In genomic region chr20:6733965-6734364, GRCh38 we compare ENCODE assay signal across 26 cellular contexts.
"Had no signal": no experiment of that assay in that cellular context is flagged by ENCODE, and none has a peak within 500 bp of the region (broad histone marks: within the 10 kb centered on the region; RNA-seq: fewer than 3 reads in every experiment).

No MANE protein-coding gene starts in this region.

- H3K4me1 ChIP-seq: suprapubic skin, testis, upper lobe of left lung, uterus, vagina had no signal

- H3K27ac ChIP-seq: suprapubic skin, testis, thoracic aorta, thyroid gland, tibial artery, tibial nerve, transverse colon, upper lobe of left lung, upper lobe of right lung, uterus, vagina had no signal

- H3K4me3 ChIP-seq: stomach, suprapubic skin, testis, thoracic aorta, thyroid gland, tibial artery, tibial nerve, transverse colon, upper lobe of left lung, upper lobe of right lung, uterus, vagina had no signal

- H3K36me3 ChIP-seq: stomach, suprapubic skin, thoracic aorta, thyroid gland, tibial artery, tibial nerve, transverse colon, upper lobe of left lung, upper lobe of right lung, uterus, vagina had no signal

- H3K9me3 ChIP-seq: suprapubic skin, testis, thoracic aorta, thyroid gland, tibial artery, tibial nerve, transverse colon, upper lobe of left lung, upper lobe of right lung, uterus, vagina had no signal

- DNase-seq: stimulated activated CD4-positive, alpha-beta T cell treated with anti-CD3 and anti-CD28 coated beads, Interleukin-2, amount 100 ng/mL, for 48 hours; stimulated activated CD4-positive, alpha-beta T cell treated with anti-CD3 and anti-CD28 coated beads, Interleukin-4, amount 100 ng/mL, for 1 hour; stimulated activated CD4-positive, alpha-beta T cell treated with anti-CD3 and anti-CD28 coated beads, Interleukin-4, amount 100 ng/mL, for 24 hours; stimulated activated CD4-positive, alpha-beta T cell treated with anti-CD3 and anti-CD28 coated beads, Interleukin-4, amount 100 ng/mL, for 4 hours; stimulated activated CD8-positive, alpha-beta memory T cell treated with anti-CD3 and anti-CD28 coated beads, Interleukin-4, amount 100 ng/mL, for 48 hours; stimulated activated naive B cell treated with anti-CD40 and anti-IgM and Interleukin-4, amounts not matched to agents 10 μg/mL and 1 μg/mL and 100 μg/mL, for 72 hours; stimulated activated naive CD4-positive, alpha-beta T cell; stimulated activated naive CD4-positive, alpha-beta T cell treated with Interleukin-2 at 50 U/mL for 16 hours; stimulated activated naive CD8-positive, alpha-beta T cell treated with anti-CD3 and anti-CD28 coated beads, Interleukin-15, amount 100 ng/mL, for 72 hours; stimulated activated naive CD8-positive, alpha-beta T cell treated with anti-CD3 and anti-CD28 coated beads, Interleukin-15, Interleukin-2, amounts not matched to agents 100 U/mL and 50 U/mL, for 24 hours; stomach; substantia nigra; testis; thyroid gland; tibial artery; transverse colon; trophoblast cell; upper lobe of left lung; upper lobe of right lung; uterus had no signal

- ATAC-seq: stimulated activated effector memory CD8-positive, alpha-beta T cell treated with anti-CD3 and anti-CD28 coated beads, Interleukin-12 subunit alpha, Interleukin-12 subunit beta, amount 100 ng/mL, for 72 hours; stimulated activated memory B cell treated with anti-CD40 and anti-IgM and Interleukin-4, amounts not matched to agents 10 μg/mL and 1 μg/mL and 100 μg/mL, for 72 hours; stimulated activated naive B cell treated with anti-CD40 and anti-IgM and Interleukin-4, amounts not matched to agents 10 μg/mL and 1 μg/mL and 100 μg/mL, for 72 hours; stimulated activated naive CD8-positive, alpha-beta T cell treated with anti-CD3 and anti-CD28 coated beads, Interleukin-15, amount 100 ng/mL, for 72 hours; stimulated activated naive CD8-positive, alpha-beta T cell treated with anti-CD3 and anti-CD28 coated beads, Interleukin-15, Interleukin-2, amounts not matched to agents 100 U/mL and 50 U/mL, for 24 hours; upper lobe of right lung had no signal

- H3K27me3 ChIP-seq: stomach, suprapubic skin, testis, thyroid gland, tibial artery, tibial nerve, transverse colon, upper lobe of left lung, upper lobe of right lung, uterus, vagina had no signal
